Comparison of ENCODE assay signal across 14 cellular contexts in the genomic region with DNA sequence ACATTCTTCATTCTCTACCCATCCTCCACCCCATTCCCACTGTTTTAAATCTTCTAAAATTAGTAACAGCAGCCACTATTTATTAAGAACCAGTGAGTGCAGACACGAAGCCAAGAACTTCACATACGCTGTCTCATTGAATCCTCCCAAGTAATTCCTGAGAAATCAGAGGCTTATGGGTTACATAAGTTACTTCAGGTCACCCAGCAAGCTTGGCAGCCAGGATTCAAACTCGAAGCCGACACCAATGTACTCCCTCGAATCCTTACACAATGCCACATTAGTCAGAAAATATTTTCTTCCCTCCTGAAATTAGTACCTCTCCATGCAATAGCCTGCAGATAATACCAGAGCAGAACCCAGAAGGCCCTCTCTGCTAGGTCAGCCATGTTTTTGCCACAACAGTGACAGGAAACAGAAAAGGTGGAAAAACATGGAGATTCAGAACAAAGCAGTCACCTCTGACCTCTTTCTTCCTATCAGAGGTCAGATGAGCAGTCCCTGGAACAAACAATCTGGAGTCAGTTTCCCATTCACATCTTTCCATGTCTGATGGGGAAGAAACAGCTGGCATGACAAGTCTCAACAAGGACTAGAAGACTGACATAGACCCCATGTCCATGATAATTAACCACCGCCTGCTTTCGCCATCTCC. TPM values are rescaled to one million over a fixed set of nuclear protein-coding genes. Genes with fewer than 3 reads are reported as not detected.
A peak's percentile ranks its signal among the peaks of the same experiment; 100 is the strongest.
DNase-seq lines count a peak whose midpoint lies in the region; ATAC-seq and TF ChIP-seq lines count a peak whose summit lies in the region.
"Had no signal": no experiment of that assay in that cellular context is flagged by ENCODE, and none has a peak within 500 bp of the region (broad histone marks: within the 10 kb centered on the region; RNA-seq: fewer than 3 reads in every experiment).

No MANE protein-coding gene starts in this region.

- no peak for TF ChIP-seq RAD21 in liver (IDR thresholded peaks at IDR 0.05)

- WGBS in liver, result 83% methylated on average over 7 of the region's 7 CpGs
- 51% methylated on average over 7 of the region's 7 CpGs for WGBS in right lobe of liver (ENCODE audit: insufficient coverage, low coverage, low lambda C conversion rate, missing lambda C conversion rate)
- no CpG with 5 or more reads among the region's 7 CpGs for WGBS in trophoblast cell (ENCODE audit: extremely low coverage, insufficient coverage, insufficient read length)

- TF ChIP-seq CTCF in liver (IDR thresholded peaks at IDR 0.05; ENCODE audit: low read depth, low read length, missing input control), result no peak
- no peak for TF ChIP-seq CTCF in right lobe of liver (IDR thresholded peaks at IDR 0.05)
- no peak for TF ChIP-seq CTCF in cardiac muscle cell (IDR thresholded peaks at IDR 0.05; ENCODE audit: low read depth, low read length)
- TF ChIP-seq CTCF in natural killer cell (IDR thresholded peaks at IDR 0.05), result no peak
- no peak for TF ChIP-seq CTCF in CD4-positive, alpha-beta T cell (IDR thresholded peaks at IDR 0.05)

- H3K4me1 Mint-ChIP-seq in natural killer cell, result peaks cover 0 to 3% of the 10 kb centered on the region in 2 donors
- no peaks in the 10 kb centered on the region for H3K4me1 Mint-ChIP-seq in CD4-positive, alpha-beta T cell (ENCODE audit: low read depth)

- no peak overlapping the region for H3K4ac ChIP-seq in trophoblast cell (ENCODE audit: low read depth, low read length)

- H2AFZ ChIP-seq in trophoblast cell (ENCODE audit: insufficient read depth, low read length, poor library complexity), result no peak overlapping the region

- H3K79me1 ChIP-seq in trophoblast cell (ENCODE audit: low read length), result no peaks in the 10 kb centered on the region

- CTCF ChIA-PET in CD4-positive, alpha-beta T cell (lab: Charles Lee), result no interaction called here

- H4K8ac ChIP-seq in trophoblast cell (ENCODE audit: low read depth, low read length), result no peak overlapping the region

- POLR2A ChIA-PET in CD4-positive, alpha-beta T cell (lab: Charles Lee), result no interaction called here

- H3K9me3 ChIP-seq in liver (ENCODE audit: control insufficient read depth in 4 of 4, low read length in 3 of 4) (no peaks in the 10 kb centered on the region), right lobe of liver (no peaks in the 10 kb centered on the region), cardiac muscle cell (ENCODE audit: low read depth) (no peaks in the 10 kb centered on the region), trophoblast cell (ENCODE audit: insufficient read depth, low read depth, low read length) (no peaks in the 10 kb centered on the region)
- no peaks in the 10 kb centered on the region for H3K9me3 ChIP-seq in CD4-positive, alpha-beta T cell (ENCODE audit: control insufficient read depth, low read length)

- no peak for DNase-seq in right lobe of liver
- DNase-seq in cardiac muscle cell (ENCODE audit: low read depth in 1 of 2, low spot score in 1 of 2), result peak in 1 of 2 donors; percentile 94
- DNase-seq in trophoblast cell, result peak; percentile 51 to 71
- no peak for DNase-seq in natural killer cell
- no peak for DNase-seq in CD4-positive, alpha-beta T cell
- no peak for DNase-seq in retina
- DNase-seq: 8988T; activated T-cell treated with anti-CD3 and anti-CD28 coated beads, Interleukin-2, amount 50 U/mL, for 24 hours; hippocampal formation; NCI-H2029 treated with DMSO at 0.1 percent for 48 hours; stimulated activated CD4-positive, alpha-beta T cell treated with anti-CD3 and anti-CD28 coated beads, Interleukin-4, amount 100 ng/mL, for 1 hour had no signal

- H3K18ac ChIP-seq in trophoblast cell (ENCODE audit: low read length), result no peak overlapping the region

- no peak overlapping the region for H2BK120ac ChIP-seq in trophoblast cell (ENCODE audit: insufficient read depth, low read length, poor library complexity)

- no peak overlapping the region for H2BK5ac ChIP-seq in trophoblast cell (ENCODE audit: low read depth, low read length, poor library complexity)

- H4K12ac ChIP-seq in trophoblast cell (ENCODE audit: low read depth, low read length), result no peak overlapping the region

- no peak overlapping the region for H3K4me2 ChIP-seq in trophoblast cell (ENCODE audit: low read length)

- H3K4me3 ChIP-seq in liver (ENCODE audit: low read depth in 1 of 3, low read length in 3 of 3) (no peak overlapping the region), right lobe of liver (no peak overlapping the region), cardiac muscle cell (peak overlapping the region; percentile 5), trophoblast cell (ENCODE audit: low read depth, low read length) (no peak overlapping the region)

- no peaks in the 10 kb centered on the region for H3K9me3 Mint-ChIP-seq in natural killer cell
- no peaks in the 10 kb centered on the region for H3K9me3 Mint-ChIP-seq in CD4-positive, alpha-beta T cell
- H3K9me3 Mint-ChIP-seq: activated T-cell treated with anti-CD3 and anti-CD28 coated beads, Interleukin-2, amount 50 U/mL, for 24 hours had no signal

- H3K23ac ChIP-seq in trophoblast cell (ENCODE audit: low read length), result no peak overlapping the region

- H3K4me1 ChIP-seq in liver (ENCODE audit: control insufficient read depth in 4 of 4, insufficient read depth in 4 of 4, low read length in 3 of 4) (no peaks in the 10 kb centered on the region), right lobe of liver (no peaks in the 10 kb centered on the region), cardiac muscle cell (ENCODE audit: low read depth) (peaks cover 62% of the 10 kb centered on the region), trophoblast cell (ENCODE audit: control insufficient read depth in 1 of 2, insufficient read depth in 2 of 2, low read length in 2 of 2) (peaks cover 5 to 15% of the 10 kb centered on the region in 2 experiments)

- no peak for ATAC-seq in right lobe of liver
- no peak for ATAC-seq in natural killer cell
- ATAC-seq in CD4-positive, alpha-beta T cell (ENCODE audit: poor library complexity), result no peak
- ATAC-seq in GM18861 (IDR thresholded peaks at IDR 0.05; ENCODE audit: unreplicated experiment), result no peak
- ATAC-seq: HepG2 had no signal

- peaks cover 13 to 36% of the 10 kb centered on the region in 2 donors for H3K27me3 Mint-ChIP-seq in natural killer cell (ENCODE audit: low read depth in 2 of 2)
- peaks cover 20% of the 10 kb centered on the region for H3K27me3 Mint-ChIP-seq in CD4-positive, alpha-beta T cell

- H3K27ac Mint-ChIP-seq in natural killer cell, result no peak overlapping the region
- H3K27ac Mint-ChIP-seq in CD4-positive, alpha-beta T cell, result no peak overlapping the region
- H3K27ac Mint-ChIP-seq: activated T-cell treated with anti-CD3 and anti-CD28 coated beads, Interleukin-2, amount 50 U/mL, for 24 hours had no signal

- H3K36me3 Mint-ChIP-seq in natural killer cell, result no peaks in the 10 kb centered on the region
- no peaks in the 10 kb centered on the region for H3K36me3 Mint-ChIP-seq in CD4-positive, alpha-beta T cell (ENCODE audit: low read depth)

- H3K27ac ChIP-seq in liver (ENCODE audit: low read depth in 1 of 2, low read length in 2 of 2) (peak overlapping the region; percentile 50 to 58), right lobe of liver (peak overlapping the region in 1 of 3 donors; percentile 15), cardiac muscle cell (peak overlapping the region; percentile 85), trophoblast cell (ENCODE audit: low read depth, low read length) (no peak overlapping the region)
- no peak overlapping the region for H3K27ac ChIP-seq in CD4-positive, alpha-beta T cell (ENCODE audit: low read depth, low read length)

- no peak overlapping the region for H3K9ac ChIP-seq in liver (ENCODE audit: low read depth in 1 of 2, low read length in 2 of 2)
- no peak overlapping the region for H3K9ac ChIP-seq in trophoblast cell (ENCODE audit: low read length)

- H3K14ac ChIP-seq in trophoblast cell (ENCODE audit: low read length), result no peak overlapping the region

- no peaks in the 10 kb centered on the region for H3K36me3 ChIP-seq in liver (ENCODE audit: control insufficient read depth in 4 of 4, insufficient read depth in 3 of 4, low read depth in 1 of 4, low read length in 3 of 4)
- H3K36me3 ChIP-seq in right lobe of liver, result no peaks in the 10 kb centered on the region
- peaks cover 36% of the 10 kb centered on the region for H3K36me3 ChIP-seq in cardiac muscle cell
- no peaks in the 10 kb centered on the region for H3K36me3 ChIP-seq in trophoblast cell (ENCODE audit: control insufficient read depth in 1 of 2, insufficient read depth in 2 of 2, low read length in 2 of 2)

- H3K27me3 ChIP-seq in liver (ENCODE audit: control insufficient read depth in 4 of 4, insufficient read depth in 4 of 4, low read length in 3 of 4), result peaks cover 0 to 9% (median under 1%) of the 10 kb centered on the region in 4 donors
- H3K27me3 ChIP-seq in right lobe of liver, result no peaks in the 10 kb centered on the region
- no peaks in the 10 kb centered on the region for H3K27me3 ChIP-seq in cardiac muscle cell
- no peaks in the 10 kb centered on the region for H3K27me3 ChIP-seq in trophoblast cell (ENCODE audit: insufficient read depth, low read length)
- peaks cover 7% of the 10 kb centered on the region for H3K27me3 ChIP-seq in CD4-positive, alpha-beta T cell (ENCODE audit: control insufficient read depth, insufficient read depth, low read length)

- no peak overlapping the region for H2AK5ac ChIP-seq in trophoblast cell (ENCODE audit: low read length)

- H3K79me2 ChIP-seq in trophoblast cell (ENCODE audit: control insufficient read depth, insufficient read depth, low read length, poor library complexity), result no peaks in the 10 kb centered on the region

- H4K91ac ChIP-seq in trophoblast cell (ENCODE audit: low read depth, low read length), result no peak overlapping the region

- H2BK12ac ChIP-seq in trophoblast cell (ENCODE audit: low read length), result no peak overlapping the region

- no peak overlapping the region for H3K4me3 Mint-ChIP-seq in natural killer cell
- H3K4me3 Mint-ChIP-seq in CD4-positive, alpha-beta T cell, result no peak overlapping the region
- H3K4me3 Mint-ChIP-seq: activated T-cell treated with anti-CD3 and anti-CD28 coated beads, Interleukin-2, amount 50 U/mL, for 24 hours had no signal

- intact Hi-C loops in right lobe of liver (cut with DNase I) (no loop called here), natural killer cell (cut with micrococcal nuclease) (no loop called here)
- intact Hi-C loops in CD4-positive, alpha-beta T cell (cut with DNase I, micrococcal nuclease), result no loop called here

- no peak for TF ChIP-seq POLR2A in right lobe of liver (IDR thresholded peaks at IDR 0.05)

TF ChIP-seq in liver, 16 proteins besides CTCF, POLR2A, EP300 and RAD21:
- peak; percentile 60 for TF ChIP-seq NR2F2 (IDR thresholded peaks at IDR 0.05)
- TF ChIP-seq, protein P1, sequence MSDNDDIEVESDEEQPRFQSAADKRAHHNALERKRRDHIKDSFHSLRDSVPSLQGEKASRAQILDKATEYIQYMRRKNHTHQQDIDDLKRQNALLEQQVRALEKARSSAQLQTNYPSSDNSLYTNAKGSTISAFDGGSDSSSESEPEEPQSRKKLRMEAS (IDR thresholded peaks at IDR 0.05), result no peak
- TF ChIP-seq RXRA (IDR thresholded peaks at IDR 0.05), result peak in 1 of 2 donors; percentile 7

RNA-seq across cellular contexts. Expression of a gene that starts 16.4 kb away (rescaled TPM):
- total RNA-seq in liver, result 10 to 100 TPM; 15.4 to 23.3 TPM
- 1 to 10 TPM; 2.3 to 4.7 TPM for polyA plus RNA-seq in liver
- 10 to 100 TPM in 1 of 6 experiments, 1 to 10 TPM in 5; 1.7 to 12.9 (median 4.5) TPM for total RNA-seq in right lobe of liver
- 275 and 538 TPM in 2 replicates for total RNA-seq in cardiac muscle cell
- polyA plus RNA-seq in cardiac muscle cell, result 179 and 341 TPM in 2 replicates
- 15.5 and 16.5 TPM in 2 replicates for polyA plus RNA-seq in trophoblast cell (2013)
- total RNA-seq in natural killer cell, result under 1 TPM; 0.36 to 0.80 (median 0.40) TPM
- under 1 TPM in 1 of 2 experiments, not detected in 1; 0.19 TPM for total RNA-seq in CD4-positive, alpha-beta T cell
- total RNA-seq: HepG2 had no signal

Comparison
In these comparisons a context has a peak if more than half of its experiments do, and no peak if none do; other contexts are left out.
1. H3K27ac ChIP-seq: peak in liver (2 of 2) and cardiac muscle cell (single experiment); none in trophoblast cell (single experiment) and CD4-positive, alpha-beta T cell (single experiment).
2. DNase-seq: peak in trophoblast cell (2 of 2); none in right lobe of liver (0 of 3), natural killer cell (single experiment), CD4-positive, alpha-beta T cell (0 of 10) and retina (single experiment).
3. RNA of a gene that starts 16.4 kb away (total RNA-seq): 275 to 538 TPM in cardiac muscle cell; 15.4 to 23.3 TPM in liver, 1.7 to 12.9 TPM in right lobe of liver, 0.36 to 0.80 TPM in natural killer cell and 0.19 TPM in CD4-positive, alpha-beta T cell; every median in the first group is over 10 times any median in the second.